ENCODE assay signal across 8 cellular contexts in genomic region chr9:7536310-7536939, GRCh38.
DNase-seq lines count a peak whose midpoint lies in the region; ATAC-seq and TF ChIP-seq lines count a peak whose summit lies in the region.

No MANE protein-coding gene starts in this region.

- POLR2A ChIA-PET in WTC11 (lab: Charles Lee): no interaction called here

- H3K4me1 ChIP-seq in foreskin keratinocyte (no peaks in the 10 kb centered on the region), ascending aorta (no peaks in the 10 kb centered on the region)

- no peak overlapping the region for H3K4me3 Mint-ChIP-seq in WTC11

- intact Hi-C loops in posterior vena cava (cut with DNase I) (no loop called here), ascending aorta (cut with DNase I) (no loop called here)

- CTCF ChIA-PET in WTC11 (lab: Charles Lee): interaction anchor here (0.6 to 1.2 kb wide), 7 partner anchors 13 to 484 kb away, joined by 3 to 13 read pairs (median 4); no protein-coding TSS in a partner anchor

- H3K27ac Mint-ChIP-seq in WTC11: no peak overlapping the region

- H3K9me3 ChIP-seq in ascending aorta: no peaks in the 10 kb centered on the region

- TF ChIP-seq CTCF in GM13977 (IDR thresholded peaks at IDR 0.05; ENCODE audit: extremely low read depth, insufficient read depth, missing control alignments) (peak; percentile 74), WTC11 (IDR thresholded peaks at IDR 0.05) (peak; percentile 53), foreskin keratinocyte (conservative IDR thresholded peaks at IDR 0.05) (peak; percentile 62), ascending aorta (IDR thresholded peaks at IDR 0.05) (peak in 1 of 3 experiments; percentile 51)

- no peaks in the 10 kb centered on the region for H3K36me3 ChIP-seq in ascending aorta

- ATAC-seq in HG02623 (IDR thresholded peaks at IDR 0.05; ENCODE audit: unreplicated experiment) (peak; percentile 83), WTC11 (peak; percentile 98), foreskin keratinocyte (peak; percentile 68)

- peaks cover 5% of the 10 kb centered on the region for H3K4me1 Mint-ChIP-seq in WTC11

- DNase-seq in AG20443 (ENCODE audit: low spot score): peak; percentile 40
- DNase-seq in GM13977 (ENCODE audit: low spot score): peak; percentile 26
- DNase-seq in NAMALWA (ENCODE audit: low spot score): peak; percentile 63
- DNase-seq in WTC11 (ENCODE audit: low spot score): peak; percentile 64
- DNase-seq in foreskin keratinocyte: peak in 1 of 2 donors; percentile 4
- DNase-seq in posterior vena cava (ENCODE audit: low spot score): peak; percentile 82
- DNase-seq in ascending aorta (ENCODE audit: low spot score in 2 of 2): no peak

- in situ Hi-C loops in GM13977 (cut with MboI; ENCODE audit: low pct_unique_long_range_greater_than_20kb, low sequenced_read_pairs, unreplicated experiment): loop anchor here (25.0 kb wide), 2 partner anchors 474 to 624 kb away; no protein-coding TSS in a partner anchor

- no peak overlapping the region for H3K27ac ChIP-seq in foreskin keratinocyte
- H3K27ac ChIP-seq in ascending aorta: no peak overlapping the region

- H3K36me3 Mint-ChIP-seq in WTC11: no peaks in the 10 kb centered on the region

- H3K27me3 Mint-ChIP-seq in WTC11 (ENCODE audit: low read depth): no peaks in the 10 kb centered on the region

- H3K27me3 ChIP-seq in foreskin keratinocyte (no peaks in the 10 kb centered on the region), ascending aorta (no peaks in the 10 kb centered on the region)

- H3K4me3 ChIP-seq in ascending aorta: no peak overlapping the region

- H3K9me3 Mint-ChIP-seq in WTC11: no peaks in the 10 kb centered on the region

TF ChIP-seq in WTC11, 78 proteins besides CTCF, POLR2A, EP300 and RAD21:
- TF ChIP-seq SMAD3 (CRISPR knock-in tag; IDR thresholded peaks at IDR 0.05; ENCODE audit: borderline replicate concordance): 0 out of 2 replicates have a peak, but pooled peaks have one; percentile 29
- no peak for TF ChIP-seq ZNF281 (CRISPR knock-in tag; IDR thresholded peaks at IDR 0.05)

Comparison
In these comparisons a context has a peak if more than half of its experiments do, and no peak if none do; other contexts are left out.
1. DNase-seq: peak in AG20443 (single experiment), GM13977 (single experiment), NAMALWA (single experiment), WTC11 (single experiment) and posterior vena cava (single experiment); none in ascending aorta (0 of 2).
2. Peak in every context shown above with its lines, with median percentiles within 50 percentile points of each other: ATAC-seq.